ENCODE assay signal across 18 cellular contexts in genomic region chr16:77540656-77541055, GRCh38.
A peak's percentile ranks its signal among the peaks of the same experiment; 100 is the strongest.
DNase-seq lines count a peak whose midpoint lies in the region; TF ChIP-seq lines count a peak whose summit lies in the region.
"Had no signal": no experiment of that assay in that cellular context is flagged by ENCODE, and none has a peak within 500 bp of the region (broad histone marks: within the 10 kb centered on the region; RNA-seq: fewer than 3 reads in every experiment).

No MANE protein-coding gene starts in this region.

- peaks cover 0 to 5% (median 0%) of the 10 kb centered on the region in 4 donors for H3K27me3 ChIP-seq in esophagus muscularis mucosa

- no peaks in the 10 kb centered on the region for H3K9me3 ChIP-seq in esophagus muscularis mucosa

- H3K36me3 ChIP-seq in esophagus muscularis mucosa = no peaks in the 10 kb centered on the region

- intact Hi-C loops in esophagus muscularis mucosa (cut with DNase I) = no loop called here

- DNase-seq in ELR (ENCODE audit: low read depth) = peak; percentile 2
- DNase-seq in NCI-H2107 (lab: John Stamatoyannopoulos, UW) = peak; percentile 57
- DNase-seq in esophagus muscularis mucosa (ENCODE audit: extremely low spot score) = peak; percentile 47
- peak; percentile 93 for DNase-seq in renal cortical epithelial cell (ENCODE audit: low read depth)
- no peak for DNase-seq in NCI-H526 (lab: John Stamatoyannopoulos, UW)
- DNase-seq in dedifferentiated amniotic fluid mesenchymal stem cell (ENCODE audit: extremely low spot score) = no peak
- DNase-seq in stimulated activated CD4-positive, alpha-beta T cell treated with anti-CD3 and anti-CD28 coated beads, Interleukin-1b, Interleukin-23, amount 100 ng/mL, for 48 hours = no peak
- DNase-seq: activated CD4-positive, CD25-positive, alpha-beta regulatory T cell; activated CD8-positive, alpha-beta memory T cell treated with anti-CD3 and anti-CD28 coated beads, Interleukin-2, amount 10 ng/mL, durations not matched to agents 7 days and 5 days; activated gamma-delta T cell treated with Interleukin-2 at 50 U/mL for 16 hours; C1 segment of cervical spinal cord; effector memory CD4-positive, alpha-beta T cell; NCI-H1930; NCI-H82; RPMI8226; stimulated activated naive CD8-positive, alpha-beta T cell treated with anti-CD3 and anti-CD28 coated beads, Interleukin-15, Interleukin-2, amounts not matched to agents 100 U/mL and 50 U/mL, for 24 hours; T-helper 1 cell had no signal

- no peaks in the 10 kb centered on the region for H3K4me1 ChIP-seq in esophagus muscularis mucosa

- no peak overlapping the region for H3K27ac ChIP-seq in esophagus muscularis mucosa (replicated peaks in 1 of 4)
- H3K27ac ChIP-seq: HL-60 had no signal

- no peak for TF ChIP-seq POLR2A in esophagus muscularis mucosa (IDR thresholded peaks at IDR 0.05; ENCODE audit: low read depth)

- no peak for TF ChIP-seq EP300 in esophagus muscularis mucosa (IDR thresholded peaks at IDR 0.05)

- TF ChIP-seq CTCF in esophagus muscularis mucosa (IDR thresholded peaks at IDR 0.05) = no peak

- WGBS in esophagus muscularis mucosa = 36% methylated on average over 2 of the region's 2 CpGs

- no peak overlapping the region for H3K4me3 ChIP-seq in esophagus muscularis mucosa

Comparison
In these comparisons a context has a peak if more than half of its experiments do, and no peak if none do; other contexts are left out.
1. DNase-seq: peak in ELR (single experiment), NCI-H2107 (single experiment), esophagus muscularis mucosa (single experiment) and renal cortical epithelial cell (single experiment); none in NCI-H526 (0 of 2), dedifferentiated amniotic fluid mesenchymal stem cell (single experiment) and stimulated activated CD4-positive, alpha-beta T cell treated with anti-CD3 and anti-CD28 coated beads, Interleukin-1b, Interleukin-23, amount 100 ng/mL, for 48 hours (single experiment).